31 cellular contexts compared by ENCODE assay signal in genomic region chr2:162327806-162328205, GRCh38. TPM values are rescaled to one million over a fixed set of nuclear protein-coding genes. Genes with fewer than 3 reads are reported as not detected.
"Had no signal": no experiment of that assay in that cellular context is flagged by ENCODE, and none has a peak within 500 bp of the region (broad histone marks: within the 10 kb centered on the region; RNA-seq: fewer than 3 reads in every experiment).

No MANE protein-coding gene starts in this region.

- H3K36me3 ChIP-seq: adrenal gland, breast epithelium, SJCRH30 had no signal

- H3K9ac ChIP-seq: KMS-11 had no signal

- H3K27ac Mint-ChIP-seq: activated CD4-positive, alpha-beta T cell treated with anti-CD3 and anti-CD28 coated beads for 36 hours; activated CD8-positive, alpha-beta T cell treated with anti-CD3 and anti-CD28 coated beads, Interleukin-2, amount 10 ng/mL, durations not matched to agents 7 days and 5 days; activated naive CD4-positive, alpha-beta T cell treated with anti-CD3 and anti-CD28 coated beads, Interleukin-2, amount 10 ng/mL, durations not matched to agents 7 days and 5 days; activated naive CD8-positive, alpha-beta T cell; WTC11 had no signal

- H3K4me3 ChIP-seq: adrenal gland, body of pancreas, breast epithelium, SJCRH30, SK-N-MC had no signal

- H3K27me3 ChIP-seq: adrenal gland, body of pancreas, breast epithelium, SJCRH30 had no signal

- H3K27me3 Mint-ChIP-seq: activated CD4-positive, alpha-beta T cell treated with anti-CD3 and anti-CD28 coated beads for 36 hours; activated CD4-positive, alpha-beta T cell treated with anti-CD3 and anti-CD28 coated beads, Interleukin-2, amount 10 ng/mL, durations not matched to agents 7 days and 5 days; activated naive CD4-positive, alpha-beta T cell treated with anti-CD3 and anti-CD28 coated beads, Interleukin-2, amount 10 ng/mL, durations not matched to agents 7 days and 5 days; activated naive CD8-positive, alpha-beta T cell had no signal

- H3K4me2 ChIP-seq: KMS-11 had no signal

- H3K4me1 ChIP-seq: adrenal gland, body of pancreas, breast epithelium had no signal

- H3K36me3 Mint-ChIP-seq: activated naive CD4-positive, alpha-beta T cell treated with anti-CD3 and anti-CD28 coated beads, Interleukin-2, amount 10 ng/mL, durations not matched to agents 7 days and 5 days had no signal

- H3K4me1 Mint-ChIP-seq: activated CD4-positive, alpha-beta T cell treated with anti-CD3 and anti-CD28 coated beads for 36 hours had no signal

- FAIRE-seq: astrocyte, TTC549 had no signal

- H3K9me3 Mint-ChIP-seq: activated CD4-positive, alpha-beta T cell treated with anti-CD3 and anti-CD28 coated beads, Interleukin-2, amount 10 ng/mL, durations not matched to agents 7 days and 5 days; activated naive CD4-positive, alpha-beta T cell treated with anti-CD3 and anti-CD28 coated beads, Interleukin-2, amount 10 ng/mL, durations not matched to agents 7 days and 5 days; activated T-cell treated with anti-CD3 and anti-CD28 coated beads, Interleukin-2, amount 50 U/mL, for 4 hours had no signal

- H3K27ac ChIP-seq: adrenal gland, body of pancreas, breast epithelium, KMS-11, SJCRH30, SK-N-MC had no signal

- DNase-seq: activated CD8-positive, alpha-beta memory T cell treated with anti-CD3 and anti-CD28 coated beads, Interleukin-2, amount 50 U/mL, for 4 hours; activated effector memory CD4-positive, alpha-beta T cell treated with Interleukin-2 at 50 U/mL for 16 hours; activated T-cell treated with anti-CD3 and anti-CD28 coated beads for 4 hours; adrenal gland; body of pancreas; NCI-H1092 treated with DMSO at 0.1 percent for 48 hours; NCI-H1417; NCI-H146; NCI-H187; NCI-H2029 treated with DMSO at 0.1 percent for 48 hours; NCI-H2171 treated with DMSO at 0.1 percent for 48 hours; NCI-H2227 treated with DMSO at 0.1 percent for 48 hours; NCI-H446; NCI-H510A treated with DMSO at 0.1 percent for 48 hours; NCI-H526 treated with DMSO at 0.1 percent for 48 hours; NCI-H774; SHP77 had no signal

- H3K9me3 ChIP-seq: adrenal gland, body of pancreas, breast epithelium, SJCRH30 had no signal

- ATAC-seq: body of pancreas, Panc1 had no signal

- H3K4me3 Mint-ChIP-seq: activated CD4-positive, alpha-beta T cell treated with anti-CD3 and anti-CD28 coated beads for 36 hours; activated CD4-positive, alpha-beta T cell treated with anti-CD3 and anti-CD28 coated beads, Interleukin-2, amount 10 ng/mL, durations not matched to agents 7 days and 5 days; activated CD8-positive, alpha-beta T cell treated with anti-CD3 and anti-CD28 coated beads, Interleukin-2, amount 10 ng/mL, durations not matched to agents 7 days and 5 days; activated naive CD4-positive, alpha-beta T cell treated with anti-CD3 and anti-CD28 coated beads, Interleukin-2, amount 10 ng/mL, durations not matched to agents 7 days and 5 days; activated naive CD8-positive, alpha-beta T cell; activated T-cell treated with anti-CD3 and anti-CD28 coated beads, Interleukin-2, amount 50 U/mL, for 4 hours; WTC11 had no signal

RNA-seq across cellular contexts. Expression of gene IFIH1, which starts 9.3 kb away (rescaled TPM):
- total RNA-seq: SJCRH30 had no signal
